ENCODE assay signal across 20 cellular contexts in genomic region chr18:36162981-36163380, GRCh38.
"Had no signal": no experiment of that assay in that cellular context is flagged by ENCODE, and none has a peak within 500 bp of the region (broad histone marks: within the 10 kb centered on the region; RNA-seq: fewer than 3 reads in every experiment).

No MANE protein-coding gene starts in this region.

- H3K4me3 ChIP-seq: colonic mucosa, heart left ventricle, lung, prostate gland, stomach, thoracic aorta, transverse colon had no signal

- DNase-seq: cerebellar nuclear complex; colonic mucosa; effector CD4-positive, alpha-beta T cell; endodermal cell; foreskin melanocyte; heart left ventricle; hippocampal formation; left colon; left ventricle myocardium superior; naive thymus-derived CD4-positive, alpha-beta T cell; nephron progenitor cell; stimulated activated CD4-positive, alpha-beta T cell treated with anti-CD3 and anti-CD28 coated beads, Interleukin-2, amount 100 ng/mL, for 24 hours; stimulated activated naive CD4-positive, alpha-beta T cell; stomach; substantia nigra; transverse colon had no signal

- H3K27ac ChIP-seq: colonic mucosa, heart left ventricle, parathyroid adenoma, prostate gland, stomach, thoracic aorta, transverse colon had no signal
